Comparison of ENCODE assay signal across 8 cellular contexts in genomic region chr12:121209629-121210572, GRCh38. TPM values are rescaled to one million over a fixed set of nuclear protein-coding genes. Genes with fewer than 3 reads are reported as not detected.
DNase-seq lines count a peak whose midpoint lies in the region; ATAC-seq lines count a peak whose summit lies in the region.

Gene P2RX4, plus strand, starts transcription at chr12:121210129. Its CDS starts 36 bp downstream, at chr12:121210165.

- H3K36me3 Mint-ChIP-seq in CD4-positive, alpha-beta memory T cell = peaks cover 4 to 12% of the 10 kb centered on the region in 2 donors

- H3K27ac ChIP-seq in CD4-positive, alpha-beta memory T cell (ENCODE audit: low read depth, low read length) = peak within 1 kb of the TSS; percentile 91
- H3K27ac ChIP-seq in mesodermal cell (ENCODE audit: low read depth, low read length, severe bottlenecking) = peak within 1 kb of the TSS; percentile 75

- H3K9me3 ChIP-seq in CD4-positive, alpha-beta memory T cell (ENCODE audit: control insufficient read depth in 1 of 2, low read length in 2 of 2) = no peaks in the 10 kb centered on the region
- H3K9me3 ChIP-seq in endocrine pancreas (ENCODE audit: control insufficient read depth, low read length) (no peaks in the 10 kb centered on the region), mesodermal cell (ENCODE audit: control insufficient read depth, low read length) (no peaks in the 10 kb centered on the region)

- peak within 1 kb of the TSS; percentile 91 to 100 (median 98) for H3K27ac Mint-ChIP-seq in CD4-positive, alpha-beta memory T cell

- CTCF ChIA-PET in CD4-positive, alpha-beta memory T cell (lab: Charles Lee; ENCODE audit: partially characterized antibody) = interaction anchor here (0.7 to 1.4 kb wide), 6 partner anchors 14 to 150 kb away, joined by 3 to 6 read pairs (median 4); no protein-coding TSS in a partner anchor

- peak; percentile 89 for ATAC-seq in GM19438 (IDR thresholded peaks at IDR 0.05; ENCODE audit: low read depth, unreplicated experiment)
- peak; percentile 77 for ATAC-seq in HG03571 (IDR thresholded peaks at IDR 0.05; ENCODE audit: unreplicated experiment)

- peak within 1 kb of the TSS; percentile 62 for H3K9ac ChIP-seq in endocrine pancreas (ENCODE audit: control insufficient read depth, insufficient read depth, low read length)

- H3K4me3 Mint-ChIP-seq in CD4-positive, alpha-beta memory T cell = peak within 1 kb of the TSS; percentile 88 to 99 (median 93)

- H3K9me3 Mint-ChIP-seq in CD4-positive, alpha-beta memory T cell = peaks cover 0 to 1% (median 0%) of the 10 kb centered on the region in 8 donors

- WGBS in mesodermal cell (ENCODE audit: insufficient coverage in 2 of 2), 2 experiments = 1 to 5% methylated on average over 58 to 88 of the region's 96 CpGs

- H3K4me3 ChIP-seq in CD4-positive, alpha-beta memory T cell (ENCODE audit: low read length in 2 of 2) = peak within 1 kb of the TSS; percentile 54 to 85
- H3K4me3 ChIP-seq in endocrine pancreas (ENCODE audit: control insufficient read depth, insufficient read depth, low read length) (peak within 1 kb of the TSS; percentile 74), mesodermal cell (ENCODE audit: extremely low read depth, insufficient read depth, low read length, poor library complexity, severe bottlenecking) (peak within 1 kb of the TSS; percentile 79)

- POLR2A ChIA-PET in CD4-positive, alpha-beta memory T cell (lab: Charles Lee; ENCODE audit: partially characterized antibody) = interaction anchor here (0.5 to 7.8 kb wide), 12 partner anchors 9 to 191 kb away, joined by 3 to 113 read pairs (median 3); partner anchors contain the start of gene P2RX7

- H3K4me1 Mint-ChIP-seq in CD4-positive, alpha-beta memory T cell = peaks cover 16 to 45% (median 32%) of the 10 kb centered on the region in 4 donors

- intact Hi-C loops in CD4-positive, alpha-beta memory T cell (cut with micrococcal nuclease) = loop anchor here (1.0 kb wide), 3 partner anchors 30 to 86 kb away; partner anchors contain the start of gene CAMKK2

- DNase-seq in CD4-positive, alpha-beta memory T cell = peak; percentile 88 to 92 (median 90)
- peak; percentile 67 for DNase-seq in NK-92 treated with Interleukin-12 subunit alpha and Interleukin-12 subunit beta, amount 100 ng/mL, for 24 hours (lab: John Stamatoyannopoulos, UW)
- DNase-seq in activated CD8-positive, alpha-beta memory T cell treated with anti-CD3 and anti-CD28 coated beads for 4 hours (ENCODE audit: low read depth in 2 of 2) = peak; percentile 67 to 68
- DNase-seq in stimulated activated CD8-positive, alpha-beta memory T cell treated with anti-CD3 and anti-CD28 coated beads, Interleukin-15, amount 100 ng/mL, for 48 hours (ENCODE audit: low read depth in 2 of 2) = peak; percentile 87 to 89

- no peaks in the 10 kb centered on the region for H3K27me3 ChIP-seq in CD4-positive, alpha-beta memory T cell (ENCODE audit: insufficient read depth, low read length)
- no peaks in the 10 kb centered on the region for H3K27me3 ChIP-seq in endocrine pancreas (ENCODE audit: control insufficient read depth, insufficient read depth, low read length)

- no peaks in the 10 kb centered on the region for H3K27me3 Mint-ChIP-seq in CD4-positive, alpha-beta memory T cell

- H3K36me3 ChIP-seq in CD4-positive, alpha-beta memory T cell (ENCODE audit: insufficient read depth, low read length) = no peaks in the 10 kb centered on the region
- H3K36me3 ChIP-seq in endocrine pancreas (ENCODE audit: control insufficient read depth, insufficient read depth, low read length) (no peaks in the 10 kb centered on the region), mesodermal cell (ENCODE audit: control insufficient read depth, insufficient read depth, low read length) (peaks cover 9% of the 10 kb centered on the region)

- H3K4me1 ChIP-seq in CD4-positive, alpha-beta memory T cell (ENCODE audit: insufficient read depth, low read length) = peaks cover 44% of the 10 kb centered on the region
- peaks cover 4% of the 10 kb centered on the region for H3K4me1 ChIP-seq in endocrine pancreas (ENCODE audit: control insufficient read depth, insufficient read depth, low read length)
- peaks cover 8% of the 10 kb centered on the region for H3K4me1 ChIP-seq in mesodermal cell (ENCODE audit: control insufficient read depth, insufficient read depth, low read length, poor library complexity, severe bottlenecking)

RNA-seq across cellular contexts. Expression of gene P2RX4, which starts in this region (rescaled TPM):
- 10 to 100 TPM; 48.3 to 57.1 TPM for total RNA-seq in CD4-positive, alpha-beta memory T cell
- polyA plus RNA-seq in CD4-positive, alpha-beta memory T cell = 10 to 100 TPM; 35.4 to 66.0 TPM
- polyA plus RNA-seq in mesodermal cell (2013, experiment 1 of 2) = 41.9 TPM
- 30.7 TPM for polyA plus RNA-seq in mesodermal cell (2013, experiment 2 of 2)

Comparison
In these comparisons a context has a peak if more than half of its experiments do, and no peak if none do; other contexts are left out.
1. Peak in every context shown above with its lines: DNase-seq, ATAC-seq, H3K4me3 ChIP-seq and H3K27ac ChIP-seq.